Comparison of ENCODE assay signal across 1 cellular context in genomic region chr3:50405249-50405648, GRCh38.
TF ChIP-seq lines count a peak whose summit lies in the region.

No MANE protein-coding gene starts in this region.

TF ChIP-seq in HepG2, 621 proteins besides CTCF, POLR2A, EP300 and RAD21 (continues in another document):
- TF ChIP-seq SMARCC2 (IDR thresholded peaks at IDR 0.05) (no peak), ZNF574 (CRISPR knock-in tag; IDR thresholded peaks at IDR 0.05) (0 out of 2 replicates have a peak, but pooled peaks have one; percentile 33), ZNF891 (CRISPR knock-in tag; IDR thresholded peaks at IDR 0.05) (peak; percentile 35; the same call in 1 of the 2 replicates), ZNF747 (CRISPR knock-in tag; IDR thresholded peaks at IDR 0.05; ENCODE audit: borderline replicate concordance) (no peak), HIC2 (CRISPR knock-in tag; IDR thresholded peaks at IDR 0.05; ENCODE audit: low read depth) (no peak), AGO1 (IDR thresholded peaks at IDR 0.05; ENCODE audit: low read depth, low read length, poor library complexity, severe bottlenecking) (no peak), ZNF331 (CRISPR knock-in tag; IDR thresholded peaks at IDR 0.05) (0 out of 2 replicates have a peak, but pooled peaks have one; percentile 19), AHR (CRISPR knock-in tag; IDR thresholded peaks at IDR 0.05) (no peak), ZNF678 (CRISPR knock-in tag; IDR thresholded peaks at IDR 0.05) (no peak), AGO2 (optimal IDR thresholded peaks at IDR 0.05; ENCODE audit: low read depth, low read length) (no peak), ISX (CRISPR knock-in tag; conservative IDR thresholded peaks at IDR 0.05) (no peak), SRSF1 (optimal IDR thresholded peaks at IDR 0.05; ENCODE audit: low read depth, low read length) (no peak), MXI1 (IDR thresholded peaks at IDR 0.05; ENCODE audit: borderline replicate concordance, low read depth, low read length) (no peak), PAWR (CRISPR knock-in tag; IDR thresholded peaks at IDR 0.05; ENCODE audit: borderline replicate concordance) (no peak), ZNF556 (CRISPR knock-in tag; IDR thresholded peaks at IDR 0.05; ENCODE audit: borderline replicate concordance) (no peak), ZBTB8A (CRISPR knock-in tag; IDR thresholded peaks at IDR 0.05; ENCODE audit: borderline replicate concordance, low read depth) (no peak), TSC22D2 (CRISPR knock-in tag; IDR thresholded peaks at IDR 0.05; ENCODE audit: borderline replicate concordance) (0 out of 2 replicates have a peak, but pooled peaks have one; percentile 48), ZSCAN21 (CRISPR knock-in tag; IDR thresholded peaks at IDR 0.05; ENCODE audit: borderline replicate concordance) (peak; percentile 55; the same call in 1 of the 2 replicates), ZSCAN5A (CRISPR knock-in tag; IDR thresholded peaks at IDR 0.05; ENCODE audit: borderline replicate concordance) (no peak), ZNF12 (CRISPR knock-in tag; IDR thresholded peaks at IDR 0.05) (no peak), ERF (CRISPR knock-in tag; IDR thresholded peaks at IDR 0.05) (no peak), ZNF839 (CRISPR knock-in tag; IDR thresholded peaks at IDR 0.05; ENCODE audit: borderline replicate concordance) (no peak), U2AF2 (IDR thresholded peaks at IDR 0.05; ENCODE audit: low read depth, low read length) (no peak), WIZ (CRISPR knock-in tag; IDR thresholded peaks at IDR 0.05) (peak; percentile 66; the same call in 1 of the 2 replicates), CBFB (CRISPR knock-in tag; IDR thresholded peaks at IDR 0.05) (no peak), ZKSCAN8 (CRISPR knock-in tag; IDR thresholded peaks at IDR 0.05; ENCODE audit: borderline replicate concordance) (no peak), ZNF552 (CRISPR knock-in tag; IDR thresholded peaks at IDR 0.05; ENCODE audit: borderline replicate concordance) (0 out of 2 replicates have a peak, but pooled peaks have one; percentile 31), ZNF543 (CRISPR knock-in tag; IDR thresholded peaks at IDR 0.05) (no peak), ZNF749 (CRISPR knock-in tag; IDR thresholded peaks at IDR 0.05; ENCODE audit: borderline replicate concordance) (0 out of 2 replicates have a peak, but pooled peaks have one; percentile 54), MIER2 (CRISPR knock-in tag; IDR thresholded peaks at IDR 0.05) (peak; percentile 94), ZNF546 (CRISPR knock-in tag; conservative IDR thresholded peaks at IDR 0.05) (0 out of 2 replicates have a peak, but pooled peaks have one; percentile 28), ZNF232 (CRISPR knock-in tag; IDR thresholded peaks at IDR 0.05; ENCODE audit: borderline replicate concordance) (peak; percentile 84; the same call in 1 of the 2 replicates), KLF6 (CRISPR knock-in tag; IDR thresholded peaks at IDR 0.05) (0 out of 2 replicates have a peak, but pooled peaks have one; percentile 32), HMG20B (CRISPR knock-in tag; conservative IDR thresholded peaks at IDR 0.05) (no peak), RFXAP (CRISPR knock-in tag; IDR thresholded peaks at IDR 0.05; ENCODE audit: borderline replicate concordance) (no peak), FLYWCH1 (CRISPR knock-in tag; IDR thresholded peaks at IDR 0.05) (no peak), SALL1 (CRISPR knock-in tag; IDR thresholded peaks at IDR 0.05) (peak; percentile 68), GABPB1 (CRISPR knock-in tag; IDR thresholded peaks at IDR 0.05) (no peak), ZNF790 (CRISPR knock-in tag; IDR thresholded peaks at IDR 0.05; ENCODE audit: borderline replicate concordance) (peak; percentile 67; the same call in 1 of the 2 replicates), MEIS2 (CRISPR knock-in tag; IDR thresholded peaks at IDR 0.05) (peak; percentile 61; the same call in 1 of the 2 replicates), ATF3 (CRISPR knock-in tag; IDR thresholded peaks at IDR 0.05) (no peak), ZFP37 (CRISPR knock-in tag; IDR thresholded peaks at IDR 0.05; ENCODE audit: borderline replicate concordance) (no peak), NFKB2 (CRISPR knock-in tag; IDR thresholded peaks at IDR 0.05; ENCODE audit: borderline replicate concordance) (0 out of 2 replicates have a peak, but pooled peaks have one; percentile 38), ZNF326 (CRISPR knock-in tag; IDR thresholded peaks at IDR 0.05; ENCODE audit: borderline replicate concordance) (no peak)
- TF ChIP-seq, protein P1, sequence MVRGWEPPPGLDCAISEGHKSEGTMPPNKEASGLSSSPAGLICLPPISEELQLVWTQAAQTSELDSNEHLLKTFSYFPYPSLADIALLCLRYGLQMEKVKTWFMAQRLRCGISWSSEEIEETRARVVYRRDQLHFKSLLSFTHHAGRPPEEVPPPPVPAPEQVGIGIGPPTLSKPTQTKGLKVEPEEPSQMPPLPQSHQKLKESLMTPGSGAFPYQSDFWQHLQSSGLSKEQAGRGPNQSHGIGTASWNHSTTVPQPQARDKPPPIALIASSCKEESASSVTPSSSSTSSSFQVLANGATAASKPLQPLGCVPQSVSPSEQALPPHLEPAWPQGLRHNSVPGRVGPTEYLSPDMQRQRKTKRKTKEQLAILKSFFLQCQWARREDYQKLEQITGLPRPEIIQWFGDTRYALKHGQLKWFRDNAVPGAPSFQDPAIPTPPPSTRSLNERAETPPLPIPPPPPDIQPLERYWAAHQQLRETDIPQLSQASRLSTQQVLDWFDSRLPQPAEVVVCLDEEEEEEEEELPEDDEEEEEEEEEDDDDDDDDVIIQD (CRISPR knock-in tag; IDR thresholded peaks at IDR 0.05; ENCODE audit: low read depth) = no peak
- TF ChIP-seq, protein P2, sequence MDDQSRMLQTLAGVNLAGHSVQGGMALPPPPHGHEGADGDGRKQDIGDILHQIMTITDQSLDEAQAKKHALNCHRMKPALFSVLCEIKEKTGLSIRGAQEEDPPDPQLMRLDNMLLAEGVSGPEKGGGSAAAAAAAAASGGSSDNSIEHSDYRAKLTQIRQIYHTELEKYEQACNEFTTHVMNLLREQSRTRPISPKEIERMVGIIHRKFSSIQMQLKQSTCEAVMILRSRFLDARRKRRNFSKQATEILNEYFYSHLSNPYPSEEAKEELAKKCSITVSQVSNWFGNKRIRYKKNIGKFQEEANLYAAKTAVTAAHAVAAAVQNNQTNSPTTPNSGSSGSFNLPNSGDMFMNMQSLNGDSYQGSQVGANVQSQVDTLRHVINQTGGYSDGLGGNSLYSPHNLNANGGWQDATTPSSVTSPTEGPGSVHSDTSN (CRISPR knock-in tag; IDR thresholded peaks at IDR 0.05; ENCODE audit: borderline replicate concordance) = peak; percentile 49; the same call in 1 of the 2 replicates
- TF ChIP-seq, protein P3, sequence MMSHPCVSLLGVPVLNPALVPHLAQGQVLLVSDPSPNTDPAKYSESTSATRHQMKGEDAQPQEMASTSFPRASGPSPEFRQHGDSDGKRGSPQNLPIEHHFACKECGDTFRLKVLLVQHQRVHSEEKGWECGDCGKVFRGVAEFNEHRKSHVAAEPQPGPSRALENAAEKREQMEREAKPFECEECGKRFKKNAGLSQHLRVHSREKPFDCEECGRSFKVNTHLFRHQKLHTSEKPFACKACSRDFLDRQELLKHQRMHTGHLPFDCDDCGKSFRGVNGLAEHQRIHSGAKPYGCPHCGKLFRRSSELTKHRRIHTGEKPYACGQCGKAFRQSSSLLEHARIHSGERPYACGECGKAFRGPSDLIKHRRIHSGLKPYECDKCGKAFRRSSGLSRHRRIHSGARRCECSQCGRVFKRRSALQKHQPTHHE (CRISPR knock-in tag; IDR thresholded peaks at IDR 0.05; ENCODE audit: borderline replicate concordance) = 0 out of 2 replicates have a peak, but pooled peaks have one; percentile 48
- TF ChIP-seq, protein P4, sequence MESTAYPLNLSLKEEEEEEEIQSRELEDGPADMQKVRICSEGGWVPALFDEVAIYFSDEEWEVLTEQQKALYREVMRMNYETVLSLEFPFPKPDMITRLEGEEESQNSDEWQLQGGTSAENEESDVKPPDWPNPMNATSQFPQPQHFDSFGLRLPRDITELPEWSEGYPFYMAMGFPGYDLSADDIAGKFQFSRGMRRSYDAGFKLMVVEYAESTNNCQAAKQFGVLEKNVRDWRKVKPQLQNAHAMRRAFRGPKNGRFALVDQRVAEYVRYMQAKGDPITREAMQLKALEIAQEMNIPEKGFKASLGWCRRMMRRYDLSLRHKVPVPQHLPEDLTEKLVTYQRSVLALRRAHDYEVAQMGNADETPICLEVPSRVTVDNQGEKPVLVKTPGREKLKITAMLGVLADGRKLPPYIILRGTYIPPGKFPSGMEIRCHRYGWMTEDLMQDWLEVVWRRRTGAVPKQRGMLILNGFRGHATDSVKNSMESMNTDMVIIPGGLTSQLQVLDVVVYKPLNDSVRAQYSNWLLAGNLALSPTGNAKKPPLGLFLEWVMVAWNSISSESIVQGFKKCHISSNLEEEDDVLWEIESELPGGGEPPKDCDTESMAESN (CRISPR knock-in tag; conservative IDR thresholded peaks at IDR 0.05) = no peak
- TF ChIP-seq, protein P5, sequence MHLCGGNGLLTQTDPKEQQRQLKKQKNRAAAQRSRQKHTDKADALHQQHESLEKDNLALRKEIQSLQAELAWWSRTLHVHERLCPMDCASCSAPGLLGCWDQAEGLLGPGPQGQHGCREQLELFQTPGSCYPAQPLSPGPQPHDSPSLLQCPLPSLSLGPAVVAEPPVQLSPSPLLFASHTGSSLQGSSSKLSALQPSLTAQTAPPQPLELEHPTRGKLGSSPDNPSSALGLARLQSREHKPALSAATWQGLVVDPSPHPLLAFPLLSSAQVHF (CRISPR knock-in tag; IDR thresholded peaks at IDR 0.05) = no peak
- TF ChIP-seq, protein P6, sequence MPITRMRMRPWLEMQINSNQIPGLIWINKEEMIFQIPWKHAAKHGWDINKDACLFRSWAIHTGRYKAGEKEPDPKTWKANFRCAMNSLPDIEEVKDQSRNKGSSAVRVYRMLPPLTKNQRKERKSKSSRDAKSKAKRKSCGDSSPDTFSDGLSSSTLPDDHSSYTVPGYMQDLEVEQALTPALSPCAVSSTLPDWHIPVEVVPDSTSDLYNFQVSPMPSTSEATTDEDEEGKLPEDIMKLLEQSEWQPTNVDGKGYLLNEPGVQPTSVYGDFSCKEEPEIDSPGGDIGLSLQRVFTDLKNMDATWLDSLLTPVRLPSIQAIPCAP (CRISPR knock-in tag; IDR thresholded peaks at IDR 0.05; ENCODE audit: low read depth) = no peak
